1 cellular context compared by ENCODE assay signal in the genomic region with DNA sequence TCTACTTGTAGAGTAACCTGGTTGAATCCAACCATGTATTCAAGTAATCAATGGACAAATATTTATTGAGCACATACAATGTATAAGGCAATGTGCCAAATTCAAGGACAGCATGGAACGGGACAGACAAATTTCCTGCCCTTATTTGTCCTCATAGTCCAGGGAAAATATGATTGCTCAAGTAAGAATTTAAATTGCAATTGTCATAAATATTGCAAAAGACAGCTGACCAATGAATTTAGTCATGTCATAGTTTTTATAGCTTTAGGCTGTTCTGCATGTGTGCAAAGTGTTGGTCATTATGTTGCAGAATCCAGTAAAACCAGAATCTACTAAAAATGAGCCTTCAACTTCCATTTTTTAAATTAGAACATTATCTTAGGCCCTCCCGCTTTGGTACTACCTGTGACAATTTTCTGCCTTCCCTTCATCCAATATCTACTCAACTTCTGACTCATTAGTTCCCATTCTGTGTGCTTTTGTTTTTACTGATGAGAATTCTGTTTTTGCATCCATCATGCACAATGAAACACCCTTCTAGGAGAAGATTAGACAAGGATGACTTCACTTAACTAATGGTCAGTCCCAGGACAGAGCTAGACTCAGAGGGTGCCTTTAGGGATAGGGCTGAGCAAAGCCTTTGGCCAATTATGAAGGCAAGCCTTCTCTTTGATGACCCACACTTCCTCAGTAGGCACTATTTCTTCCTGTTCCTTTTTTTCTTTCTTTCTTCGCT.
TF ChIP-seq lines count a peak whose summit lies in the region.

No MANE protein-coding gene starts in this region.

TF ChIP-seq in HepG2, 621 proteins besides CTCF, POLR2A, EP300 and RAD21:
- TF ChIP-seq HES4 (CRISPR knock-in tag; IDR thresholded peaks at IDR 0.05; ENCODE audit: borderline replicate concordance) (no peak), BRCA1 (CRISPR knock-in tag; IDR thresholded peaks at IDR 0.05) (no peak), TAF1 (CRISPR knock-in tag; IDR thresholded peaks at IDR 0.05) (no peak), NFE2L2 (IDR thresholded peaks at IDR 0.05; ENCODE audit: low read length) (no peak), MBNL3 (CRISPR knock-in tag; conservative IDR thresholded peaks at IDR 0.05) (no peak), ZNF180 (CRISPR knock-in tag; IDR thresholded peaks at IDR 0.05; ENCODE audit: borderline replicate concordance, low read depth) (no peak), PHB2 (IDR thresholded peaks at IDR 0.05; ENCODE audit: partially characterized antibody) (no peak), ZBTB21 (CRISPR knock-in tag; IDR thresholded peaks at IDR 0.05) (no peak), SOX6 (IDR thresholded peaks at IDR 0.05) (no peak), SOX6 (CRISPR knock-in tag; IDR thresholded peaks at IDR 0.05) (no peak)
- TF ChIP-seq, protein P1, sequence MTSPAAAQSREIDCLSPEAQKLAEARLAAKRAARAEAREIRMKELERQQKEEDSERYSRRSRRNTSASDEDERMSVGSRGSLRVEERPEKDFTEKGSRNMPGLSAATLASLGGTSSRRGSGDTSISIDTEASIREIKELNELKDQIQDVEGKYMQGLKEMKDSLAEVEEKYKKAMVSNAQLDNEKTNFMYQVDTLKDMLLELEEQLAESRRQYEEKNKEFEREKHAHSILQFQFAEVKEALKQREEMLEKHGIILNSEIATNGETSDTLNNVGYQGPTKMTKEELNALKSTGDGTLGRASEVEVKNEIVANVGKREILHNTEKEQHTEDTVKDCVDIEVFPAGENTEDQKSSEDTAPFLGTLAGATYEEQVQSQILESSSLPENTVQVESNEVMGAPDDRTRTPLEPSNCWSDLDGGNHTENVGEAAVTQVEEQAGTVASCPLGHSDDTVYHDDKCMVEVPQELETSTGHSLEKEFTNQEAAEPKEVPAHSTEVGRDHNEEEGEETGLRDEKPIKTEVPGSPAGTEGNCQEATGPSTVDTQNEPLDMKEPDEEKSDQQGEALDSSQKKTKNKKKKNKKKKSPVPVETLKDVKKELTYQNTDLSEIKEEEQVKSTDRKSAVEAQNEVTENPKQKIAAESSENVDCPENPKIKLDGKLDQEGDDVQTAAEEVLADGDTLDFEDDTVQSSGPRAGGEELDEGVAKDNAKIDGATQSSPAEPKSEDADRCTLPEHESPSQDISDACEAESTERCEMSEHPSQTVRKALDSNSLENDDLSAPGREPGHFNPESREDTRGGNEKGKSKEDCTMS (CRISPR knock-in tag; conservative IDR thresholded peaks at IDR 0.05): no peak
- TF ChIP-seq, protein P2, sequence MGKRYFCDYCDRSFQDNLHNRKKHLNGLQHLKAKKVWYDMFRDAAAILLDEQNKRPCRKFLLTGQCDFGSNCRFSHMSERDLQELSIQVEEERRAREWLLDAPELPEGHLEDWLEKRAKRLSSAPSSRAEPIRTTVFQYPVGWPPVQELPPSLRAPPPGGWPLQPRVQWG (CRISPR knock-in tag; IDR thresholded peaks at IDR 0.05; ENCODE audit: borderline replicate concordance, low read depth): no peak
- TF ChIP-seq, protein P3, sequence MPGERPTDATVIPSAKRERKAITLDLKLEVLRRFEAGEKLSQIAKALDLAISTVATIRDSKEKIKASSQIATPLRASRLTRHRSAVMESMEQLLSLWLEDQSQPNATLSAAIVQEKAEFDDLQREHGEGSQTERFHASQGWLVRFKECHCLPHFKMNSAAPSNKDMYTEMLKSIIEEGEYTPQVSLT (CRISPR knock-in tag; IDR thresholded peaks at IDR 0.05; ENCODE audit: borderline replicate concordance, low read depth): no peak
- TF ChIP-seq, protein P4, sequence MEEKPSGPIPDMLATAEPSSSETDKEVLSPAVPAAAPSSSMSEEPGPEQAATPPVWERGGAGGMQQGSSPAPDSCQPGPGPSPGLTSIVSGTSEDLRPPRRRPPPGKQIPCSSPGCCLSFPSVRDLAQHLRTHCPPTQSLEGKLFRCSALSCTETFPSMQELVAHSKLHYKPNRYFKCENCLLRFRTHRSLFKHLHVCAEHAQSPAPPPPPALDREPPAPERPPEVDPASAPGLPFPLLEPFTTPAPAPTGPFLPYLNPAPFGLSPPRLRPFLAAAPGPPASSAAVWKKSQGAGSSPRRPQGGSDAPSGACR (CRISPR knock-in tag; IDR thresholded peaks at IDR 0.05): no peak
TF ChIP-seq in HepG2: peak in this region for 0.
